Comparison of ENCODE assay signal across 1 cellular context in genomic region chr1:44418022-44418673, GRCh38.
TF ChIP-seq lines count a peak whose summit lies in the region.

No MANE protein-coding gene starts in this region.

TF ChIP-seq in H1, 55 proteins besides CTCF, POLR2A, EP300 and RAD21 (continued from another document):
- TF ChIP-seq USF2 (IDR thresholded peaks at IDR 0.05; ENCODE audit: low read length): no peak
- no peak for TF ChIP-seq HDAC6 (IDR thresholded peaks at IDR 0.05; ENCODE audit: low read depth, low read length)
- no peak for TF ChIP-seq BRCA1 (IDR thresholded peaks at IDR 0.05; ENCODE audit: low read depth, low read length)
- 0 out of 2 replicates have a peak, but pooled peaks have one; percentile 33 for TF ChIP-seq PHF8 (conservative IDR thresholded peaks at IDR 0.05; ENCODE audit: low read depth, low read length)
- 0 out of 4 replicates have a peak, but pooled peaks of 1 of the 2 experiments have one; percentile 9 for TF ChIP-seq HDAC2 (IDR thresholded peaks at IDR 0.05; ENCODE audit: borderline replicate concordance in 1 of 2, low read depth in 2 of 2, low read length in 2 of 2)
- no peak for TF ChIP-seq SP4 (IDR thresholded peaks at IDR 0.05; ENCODE audit: low read length)
- TF ChIP-seq SP2 (IDR thresholded peaks at IDR 0.05; ENCODE audit: low read length): no peak
- TF ChIP-seq JUN (IDR thresholded peaks at IDR 0.05; ENCODE audit: low read depth, low read length): no peak
- no peak for TF ChIP-seq JUND (IDR thresholded peaks at IDR 0.05; ENCODE audit: low read length)
- TF ChIP-seq CHD1 (IDR thresholded peaks at IDR 0.05; ENCODE audit: low read depth, low read length): no peak
- TF ChIP-seq TEAD4 (IDR thresholded peaks at IDR 0.05; ENCODE audit: low read depth, low read length): no peak
- TF ChIP-seq CHD2 (IDR thresholded peaks at IDR 0.05; ENCODE audit: low read length): no peak
- peak; percentile 29 for TF ChIP-seq ASH2L (IDR thresholded peaks at IDR 0.05; ENCODE audit: low read length)
- no peak for TF ChIP-seq GTF2F1 (IDR thresholded peaks at IDR 0.05; ENCODE audit: borderline replicate concordance, low read depth, low read length)
- TF ChIP-seq KDM1A (IDR thresholded peaks at IDR 0.05; ENCODE audit: borderline replicate concordance, low read length): no peak
- TF ChIP-seq CREB1 (IDR thresholded peaks at IDR 0.05): no peak
- TF ChIP-seq RNF2 (IDR thresholded peaks at IDR 0.05; ENCODE audit: borderline replicate concordance, low read depth, low read length, missing control alignments, poor library complexity, severe bottlenecking): no peak
- no peak for TF ChIP-seq CEBPB (IDR thresholded peaks at IDR 0.05; ENCODE audit: low read depth, low read length)
- no peak for TF ChIP-seq SP1 (IDR thresholded peaks at IDR 0.05; ENCODE audit: low read depth, low read length)
- no peak for TF ChIP-seq SIX5 (IDR thresholded peaks at IDR 0.05; ENCODE audit: low read depth, low read length)
- no peak for TF ChIP-seq EGR1 (IDR thresholded peaks at IDR 0.05; ENCODE audit: borderline replicate concordance, low read depth, low read length)
- no peak for TF ChIP-seq CBX5 (IDR thresholded peaks at IDR 0.05; ENCODE audit: low read depth, low read length)
- no peak for TF ChIP-seq NRF1 (IDR thresholded peaks at IDR 0.05; ENCODE audit: low read depth, low read length)
